In the genomic region with DNA sequence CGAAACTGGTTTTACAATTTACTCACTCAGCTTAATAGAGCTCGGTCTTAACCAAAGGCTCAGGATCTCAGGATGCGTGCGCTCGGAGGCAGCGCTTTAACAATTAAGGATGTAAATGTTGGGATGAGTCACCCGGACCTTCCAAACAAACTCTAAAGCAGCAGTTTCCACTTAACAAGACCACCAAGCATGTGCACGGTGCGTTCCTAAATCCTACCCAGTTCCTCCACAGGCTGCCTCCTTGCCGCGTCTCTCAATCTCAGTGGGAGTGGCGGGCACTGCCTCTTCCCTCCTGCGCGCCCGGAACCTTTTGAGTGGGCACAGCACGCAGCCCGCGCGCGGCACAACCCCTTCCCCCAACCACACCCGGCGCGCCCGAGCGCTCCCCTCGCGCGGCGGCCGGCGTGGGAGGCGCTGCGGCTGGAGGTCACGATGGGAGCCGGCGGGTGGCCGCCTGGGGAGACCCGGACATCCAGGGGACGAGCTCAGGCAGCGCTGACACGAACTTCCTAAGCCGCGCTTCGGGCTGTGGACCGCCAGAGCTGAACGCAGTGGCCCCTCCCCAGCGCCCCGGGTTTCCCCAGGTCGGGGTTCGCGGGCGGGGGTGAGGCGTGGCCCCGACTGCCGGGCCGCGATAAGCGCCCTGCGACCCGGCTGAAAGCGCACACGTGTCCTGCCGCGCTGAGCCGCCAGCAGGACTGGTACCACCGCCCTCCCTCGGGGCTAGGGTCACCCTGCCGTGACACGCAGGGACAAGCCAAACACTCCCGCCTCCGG, we compare ENCODE assay signal across 1 cellular context.
TF ChIP-seq lines count a peak whose summit lies in the region.

Gene ABCG2, minus strand, starts transcription at position 280 of the 777 bp plus-strand sequence. CDS start 18,644 bp downstream, outside the sequence.

TF ChIP-seq in A549, 52 proteins besides CTCF, POLR2A, EP300 and RAD21 (continued from another document):
- TF ChIP-seq, protein P1, sequence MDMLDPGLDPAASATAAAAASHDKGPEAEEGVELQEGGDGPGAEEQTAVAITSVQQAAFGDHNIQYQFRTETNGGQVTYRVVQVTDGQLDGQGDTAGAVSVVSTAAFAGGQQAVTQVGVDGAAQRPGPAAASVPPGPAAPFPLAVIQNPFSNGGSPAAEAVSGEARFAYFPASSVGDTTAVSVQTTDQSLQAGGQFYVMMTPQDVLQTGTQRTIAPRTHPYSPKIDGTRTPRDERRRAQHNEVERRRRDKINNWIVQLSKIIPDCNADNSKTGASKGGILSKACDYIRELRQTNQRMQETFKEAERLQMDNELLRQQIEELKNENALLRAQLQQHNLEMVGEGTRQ (IDR thresholded peaks at IDR 0.05) = 0 out of 2 replicates have a peak, but pooled peaks have one; percentile 17
